ENCODE assay signal across 1 cellular context in the genomic region with DNA sequence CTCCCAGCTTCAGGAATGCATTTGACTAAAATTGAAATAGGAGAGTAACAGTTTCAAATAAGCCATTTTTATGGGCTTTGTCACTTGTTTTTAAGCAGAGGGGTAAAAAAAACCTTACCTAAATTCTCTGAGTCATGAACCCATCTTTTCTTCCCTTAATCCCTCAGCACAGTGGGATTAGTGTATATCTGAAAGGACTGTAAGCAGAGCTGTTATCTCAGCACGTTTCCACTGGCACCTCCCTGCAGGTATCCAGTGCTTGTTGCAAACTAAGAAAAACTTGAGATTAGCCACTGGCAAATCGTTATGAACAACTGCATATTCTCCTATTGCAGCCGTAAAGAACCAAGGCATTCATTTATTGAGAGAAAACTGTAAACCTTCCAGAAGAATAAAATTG.
TF ChIP-seq lines count a peak whose summit lies in the region.

No MANE protein-coding gene starts in this region.

TF ChIP-seq in GM23338, 12 proteins besides CTCF, POLR2A, EP300 and RAD21 (continued from another document):
- TF ChIP-seq, protein P1, sequence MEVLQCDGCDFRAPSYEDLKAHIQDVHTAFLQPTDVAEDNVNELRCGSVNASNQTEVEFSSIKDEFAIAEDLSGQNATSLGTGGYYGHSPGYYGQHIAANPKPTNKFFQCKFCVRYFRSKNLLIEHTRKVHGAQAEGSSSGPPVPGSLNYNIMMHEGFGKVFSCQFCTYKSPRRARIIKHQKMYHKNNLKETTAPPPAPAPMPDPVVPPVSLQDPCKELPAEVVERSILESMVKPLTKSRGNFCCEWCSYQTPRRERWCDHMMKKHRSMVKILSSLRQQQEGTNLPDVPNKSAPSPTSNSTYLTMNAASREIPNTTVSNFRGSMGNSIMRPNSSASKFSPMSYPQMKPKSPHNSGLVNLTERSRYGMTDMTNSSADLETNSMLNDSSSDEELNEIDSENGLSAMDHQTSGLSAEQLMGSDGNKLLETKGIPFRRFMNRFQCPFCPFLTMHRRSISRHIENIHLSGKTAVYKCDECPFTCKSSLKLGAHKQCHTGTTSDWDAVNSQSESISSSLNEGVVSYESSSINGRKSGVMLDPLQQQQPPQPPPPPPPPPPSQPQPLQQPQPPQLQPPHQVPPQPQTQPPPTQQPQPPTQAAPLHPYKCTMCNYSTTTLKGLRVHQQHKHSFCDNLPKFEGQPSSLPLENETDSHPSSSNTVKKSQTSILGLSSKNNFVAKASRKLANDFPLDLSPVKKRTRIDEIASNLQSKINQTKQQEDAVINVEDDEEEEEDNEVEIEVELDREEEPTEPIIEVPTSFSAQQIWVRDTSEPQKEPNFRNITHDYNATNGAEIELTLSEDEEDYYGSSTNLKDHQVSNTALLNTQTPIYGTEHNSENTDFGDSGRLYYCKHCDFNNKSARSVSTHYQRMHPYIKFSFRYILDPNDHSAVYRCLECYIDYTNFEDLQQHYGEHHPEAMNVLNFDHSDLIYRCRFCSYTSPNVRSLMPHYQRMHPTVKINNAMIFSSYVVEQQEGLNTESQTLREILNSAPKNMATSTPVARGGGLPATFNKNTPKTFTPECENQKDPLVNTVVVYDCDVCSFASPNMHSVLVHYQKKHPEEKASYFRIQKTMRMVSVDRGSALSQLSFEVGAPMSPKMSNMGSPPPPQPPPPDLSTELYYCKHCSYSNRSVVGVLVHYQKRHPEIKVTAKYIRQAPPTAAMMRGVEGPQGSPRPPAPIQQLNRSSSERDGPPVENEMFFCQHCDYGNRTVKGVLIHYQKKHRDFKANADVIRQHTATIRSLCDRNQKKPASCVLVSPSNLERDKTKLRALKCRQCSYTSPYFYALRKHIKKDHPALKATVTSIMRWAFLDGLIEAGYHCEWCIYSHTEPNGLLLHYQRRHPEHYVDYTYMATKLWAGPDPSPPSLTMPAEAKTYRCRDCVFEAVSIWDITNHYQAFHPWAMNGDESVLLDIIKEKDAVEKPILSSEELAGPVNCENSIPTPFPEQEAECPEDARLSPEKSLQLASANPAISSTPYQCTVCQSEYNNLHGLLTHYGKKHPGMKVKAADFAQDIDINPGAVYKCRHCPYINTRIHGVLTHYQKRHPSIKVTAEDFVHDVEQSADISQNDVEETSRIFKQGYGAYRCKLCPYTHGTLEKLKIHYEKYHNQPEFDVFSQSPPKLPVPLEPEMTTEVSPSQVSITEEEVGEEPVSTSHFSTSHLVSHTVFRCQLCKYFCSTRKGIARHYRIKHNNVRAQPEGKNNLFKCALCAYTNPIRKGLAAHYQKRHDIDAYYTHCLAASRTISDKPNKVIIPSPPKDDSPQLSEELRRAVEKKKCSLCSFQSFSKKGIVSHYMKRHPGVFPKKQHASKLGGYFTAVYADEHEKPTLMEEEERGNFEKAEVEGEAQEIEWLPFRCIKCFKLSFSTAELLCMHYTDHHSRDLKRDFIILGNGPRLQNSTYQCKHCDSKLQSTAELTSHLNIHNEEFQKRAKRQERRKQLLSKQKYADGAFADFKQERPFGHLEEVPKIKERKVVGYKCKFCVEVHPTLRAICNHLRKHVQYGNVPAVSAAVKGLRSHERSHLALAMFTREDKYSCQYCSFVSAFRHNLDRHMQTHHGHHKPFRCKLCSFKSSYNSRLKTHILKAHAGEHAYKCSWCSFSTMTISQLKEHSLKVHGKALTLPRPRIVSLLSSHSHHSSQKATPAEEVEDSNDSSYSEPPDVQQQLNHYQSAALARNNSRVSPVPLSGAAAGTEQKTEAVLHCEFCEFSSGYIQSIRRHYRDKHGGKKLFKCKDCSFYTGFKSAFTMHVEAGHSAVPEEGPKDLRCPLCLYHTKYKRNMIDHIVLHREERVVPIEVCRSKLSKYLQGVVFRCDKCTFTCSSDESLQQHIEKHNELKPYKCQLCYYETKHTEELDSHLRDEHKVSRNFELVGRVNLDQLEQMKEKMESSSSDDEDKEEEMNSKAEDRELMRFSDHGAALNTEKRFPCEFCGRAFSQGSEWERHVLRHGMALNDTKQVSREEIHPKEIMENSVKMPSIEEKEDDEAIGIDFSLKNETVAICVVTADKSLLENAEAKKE (CRISPR knock-in tag; IDR thresholded peaks at IDR 0.05) = no peak
- no peak for TF ChIP-seq POLR2AphosphoS5 (IDR thresholded peaks at IDR 0.05; ENCODE audit: low read depth)
- TF ChIP-seq, protein P2, sequence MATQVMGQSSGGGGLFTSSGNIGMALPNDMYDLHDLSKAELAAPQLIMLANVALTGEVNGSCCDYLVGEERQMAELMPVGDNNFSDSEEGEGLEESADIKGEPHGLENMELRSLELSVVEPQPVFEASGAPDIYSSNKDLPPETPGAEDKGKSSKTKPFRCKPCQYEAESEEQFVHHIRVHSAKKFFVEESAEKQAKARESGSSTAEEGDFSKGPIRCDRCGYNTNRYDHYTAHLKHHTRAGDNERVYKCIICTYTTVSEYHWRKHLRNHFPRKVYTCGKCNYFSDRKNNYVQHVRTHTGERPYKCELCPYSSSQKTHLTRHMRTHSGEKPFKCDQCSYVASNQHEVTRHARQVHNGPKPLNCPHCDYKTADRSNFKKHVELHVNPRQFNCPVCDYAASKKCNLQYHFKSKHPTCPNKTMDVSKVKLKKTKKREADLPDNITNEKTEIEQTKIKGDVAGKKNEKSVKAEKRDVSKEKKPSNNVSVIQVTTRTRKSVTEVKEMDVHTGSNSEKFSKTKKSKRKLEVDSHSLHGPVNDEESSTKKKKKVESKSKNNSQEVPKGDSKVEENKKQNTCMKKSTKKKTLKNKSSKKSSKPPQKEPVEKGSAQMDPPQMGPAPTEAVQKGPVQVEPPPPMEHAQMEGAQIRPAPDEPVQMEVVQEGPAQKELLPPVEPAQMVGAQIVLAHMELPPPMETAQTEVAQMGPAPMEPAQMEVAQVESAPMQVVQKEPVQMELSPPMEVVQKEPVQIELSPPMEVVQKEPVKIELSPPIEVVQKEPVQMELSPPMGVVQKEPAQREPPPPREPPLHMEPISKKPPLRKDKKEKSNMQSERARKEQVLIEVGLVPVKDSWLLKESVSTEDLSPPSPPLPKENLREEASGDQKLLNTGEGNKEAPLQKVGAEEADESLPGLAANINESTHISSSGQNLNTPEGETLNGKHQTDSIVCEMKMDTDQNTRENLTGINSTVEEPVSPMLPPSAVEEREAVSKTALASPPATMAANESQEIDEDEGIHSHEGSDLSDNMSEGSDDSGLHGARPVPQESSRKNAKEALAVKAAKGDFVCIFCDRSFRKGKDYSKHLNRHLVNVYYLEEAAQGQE (IDR thresholded peaks at IDR 0.05; ENCODE audit: unreplicated experiment) = no peak
- TF ChIP-seq CREB1 (CRISPR knock-in tag; IDR thresholded peaks at IDR 0.05; ENCODE audit: low read depth) = no peak
- TF ChIP-seq JUNB (IDR thresholded peaks at IDR 0.05; ENCODE audit: unreplicated experiment) = no peak
- TF ChIP-seq NANOG (IDR thresholded peaks at IDR 0.05; ENCODE audit: borderline replicate concordance) = no peak
- no peak for TF ChIP-seq EZH2phosphoT487 (IDR thresholded peaks at IDR 0.05; ENCODE audit: unreplicated experiment)
- no peak for TF ChIP-seq ZNF331 (CRISPR knock-in tag; IDR thresholded peaks at IDR 0.05; ENCODE audit: low read depth)
- TF ChIP-seq EZH2 (IDR thresholded peaks at IDR 0.05; ENCODE audit: low read depth, unreplicated experiment) = no peak
